ENCODE assay signal across 24 cellular contexts in the genomic region with DNA sequence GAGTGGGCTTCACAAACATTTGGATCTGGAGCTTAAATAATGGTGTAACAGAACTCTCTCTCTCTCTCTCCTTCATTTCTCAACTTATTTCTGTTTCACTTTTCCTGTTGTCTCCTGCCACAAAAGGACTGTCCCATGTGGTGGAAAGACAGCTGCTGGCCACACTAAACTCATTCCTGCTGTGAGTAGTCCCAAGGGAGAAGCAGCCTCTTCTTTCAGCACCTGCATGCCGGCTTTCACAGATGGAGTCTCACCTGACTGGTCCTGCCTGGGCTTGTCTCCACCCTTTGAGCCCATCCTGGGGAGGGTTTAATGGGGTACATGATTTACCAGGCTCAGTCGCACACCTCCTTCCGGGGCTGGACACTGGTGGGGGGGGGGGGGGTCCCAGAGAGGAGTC. TPM values are rescaled to one million over a fixed set of nuclear protein-coding genes. Genes with fewer than 3 reads are reported as not detected.
DNase-seq lines count a peak whose midpoint lies in the region; TF ChIP-seq lines count a peak whose summit lies in the region.
"Had no signal": no experiment of that assay in that cellular context is flagged by ENCODE, and none has a peak within 500 bp of the region (broad histone marks: within the 10 kb centered on the region; RNA-seq: fewer than 3 reads in every experiment).

No MANE protein-coding gene starts in this region.

- H3F3A ChIP-seq in PC-9 (ENCODE audit: insufficient read depth, low read depth): peaks cover 10% of the 10 kb centered on the region; the same call in 1 of the 2 replicates

- H3K79me2 ChIP-seq in PC-9 (ENCODE audit: low read depth): no peaks in the 10 kb centered on the region
- H3K79me2 ChIP-seq: parathyroid adenoma had no signal

- H3K36me3 ChIP-seq in PC-9 (ENCODE audit: low read depth) (no peaks in the 10 kb centered on the region), skeletal muscle satellite cell (ENCODE audit: insufficient read depth, low read length) (no peaks in the 10 kb centered on the region)
- H3K36me3 ChIP-seq: tibial nerve had no signal

- no peak overlapping the region for H3K27ac ChIP-seq in PC-9
- H3K27ac ChIP-seq: 22Rv1, body of pancreas, coronary artery, parathyroid adenoma, RWPE1, tibial nerve had no signal

- CTCF ChIA-PET in PC-9 (lab: Charles Lee): no interaction called here

- DNase-seq in NCI-H1417 (lab: John Stamatoyannopoulos, UW) (peak in 2 of 3 experiments; percentile 33 to 90), NCI-H1417 treated with DMSO at 0.1 percent for 48 hours (lab: John Stamatoyannopoulos, UW) (no peak), NCI-H187 (lab: John Stamatoyannopoulos, UW) (peak; percentile 66 to 87), PC-9 (no peak), NCI-H2227 (lab: John Stamatoyannopoulos, UW; ENCODE audit: unreplicated experiment) (no peak), DMS53 treated with DMSO at 0.1 percent for 48 hours (lab: John Stamatoyannopoulos, UW; ENCODE audit: unreplicated experiment) (no peak)
- no peak for DNase-seq in stimulated activated CD4-positive, alpha-beta T cell treated with anti-CD3 and anti-CD28 coated beads, Interleukin-4, amount 100 ng/mL, for 4 hours
- DNase-seq: activated T-cell treated with anti-CD3 and anti-CD28 coated beads, Interleukin-2, amount 50 U/mL, for 48 hours; body of pancreas; hippocampal formation; islet precursor cell; mesenchymal stem cell; MM.1S; natural killer cell; NCI-H2081; stimulated activated CD4-positive, alpha-beta T cell treated with anti-CD3 and anti-CD28 coated beads, Interleukin-1b, Interleukin-23, amount 100 ng/mL, for 48 hours; stimulated activated naive CD8-positive, alpha-beta T cell treated with anti-CD3 and anti-CD28 coated beads, Interleukin-15, Interleukin-2, amounts not matched to agents 100 U/mL and 50 U/mL, for 24 hours; T1000 had no signal

- intact Hi-C loops in PC-9 (cut with micrococcal nuclease; ENCODE audit: unreplicated experiment): no loop called here

- H3K4me2 ChIP-seq in PC-9 (0 out of 2 replicates have a peak overlapping the region, but pooled peaks have one; percentile 45), skeletal muscle satellite cell (ENCODE audit: low read length) (peak overlapping the region; percentile 46)

- TF ChIP-seq CTCF in PC-9 (conservative IDR thresholded peaks at IDR 0.05): no peak

- POLR2A ChIA-PET in PC-9 (lab: Charles Lee; ENCODE audit: unreplicated experiment): no interaction called here

- H3K4me1 ChIP-seq in PC-9 (replicated peaks; ENCODE audit: insufficient read depth) (peaks cover 40% of the 10 kb centered on the region), skeletal muscle satellite cell (ENCODE audit: control insufficient read depth, insufficient read depth, low read length) (peaks cover 23% of the 10 kb centered on the region)
- H3K4me1 ChIP-seq: parathyroid adenoma, tibial nerve had no signal

- no peaks in the 10 kb centered on the region for H3K9me3 ChIP-seq in PC-9 (ENCODE audit: insufficient read depth, low read depth)
- H3K9me3 ChIP-seq in skeletal muscle satellite cell (replicated peaks; ENCODE audit: low read length): no peaks in the 10 kb centered on the region
- H3K9me3 ChIP-seq: body of pancreas, tibial nerve had no signal

- peak overlapping the region; percentile 49 for H3K9ac ChIP-seq in skeletal muscle satellite cell (ENCODE audit: low read depth, low read length)
- H3K9ac ChIP-seq: parathyroid adenoma had no signal

- H3K4me3 ChIP-seq in PC-9: no peak overlapping the region
- peak overlapping the region; percentile 50 for H3K4me3 ChIP-seq in skeletal muscle satellite cell (ENCODE audit: low read length)
- H3K4me3 ChIP-seq: body of pancreas, coronary artery, tibial nerve had no signal

- H3K9me2 ChIP-seq in PC-9 (ENCODE audit: insufficient read depth): no peaks in the 10 kb centered on the region

- H2AFZ ChIP-seq in PC-9: no peak overlapping the region
- H2AFZ ChIP-seq: parathyroid adenoma had no signal

- H4K20me1 ChIP-seq in PC-9 (ENCODE audit: insufficient read depth): no peaks in the 10 kb centered on the region

- H3K27me3 ChIP-seq in PC-9 (ENCODE audit: insufficient read depth, low read depth): no peaks in the 10 kb centered on the region
- no peaks in the 10 kb centered on the region for H3K27me3 ChIP-seq in skeletal muscle satellite cell (ENCODE audit: control insufficient read depth, insufficient read depth, low read length)
- H3K27me3 ChIP-seq: body of pancreas had no signal

- no TSS peak for BruUV-seq in PC-9 (replicated peaks; lab: Mats Ljungman, UMichigan)

RNA-seq across cellular contexts. Expression of gene IRS2, which starts 31.8 kb away (rescaled TPM):
- total RNA-seq in PC-9 (2021): 31.3 and 39.2 TPM in 2 replicates
- 2.0 and 2.4 TPM in 2 replicates for total RNA-seq in skeletal muscle satellite cell (2012; rRNA removed)

Comparison
In these comparisons a context has a peak if more than half of its experiments do, and no peak if none do; other contexts are left out.
1. DNase-seq: peak in NCI-H1417 (2 of 3) and NCI-H187 (2 of 2); none in NCI-H1417 treated with DMSO at 0.1 percent for 48 hours (single experiment), PC-9 (0 of 2), stimulated activated CD4-positive, alpha-beta T cell treated with anti-CD3 and anti-CD28 coated beads, Interleukin-4, amount 100 ng/mL, for 4 hours (0 of 2), NCI-H2227 (single experiment) and DMS53 treated with DMSO at 0.1 percent for 48 hours (single experiment).